In the genomic region with DNA sequence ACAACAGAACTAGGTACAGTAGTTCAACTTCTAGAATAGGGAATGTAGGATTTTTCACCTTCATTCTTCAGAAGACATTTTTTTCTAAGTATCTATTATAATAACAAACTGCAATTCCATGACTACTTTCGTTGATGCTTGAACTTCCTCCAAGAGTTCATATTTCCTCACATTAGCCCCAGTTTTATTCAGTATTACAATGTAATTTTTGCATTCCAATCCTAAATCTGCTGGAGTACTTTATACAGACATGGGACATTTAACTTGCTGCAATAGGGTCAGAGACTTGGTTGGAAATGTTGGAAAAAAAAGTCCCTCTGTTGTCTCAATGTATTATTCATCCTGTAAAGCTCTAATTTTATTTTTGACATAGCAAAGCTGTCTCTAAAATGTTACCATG, we compare ENCODE assay signal across 2 cellular contexts.
TF ChIP-seq lines count a peak whose summit lies in the region.

No MANE protein-coding gene starts in this region.

TF ChIP-seq in GM23338, 12 proteins besides CTCF, POLR2A, EP300 and RAD21 (continues in another document):
- no peak for TF ChIP-seq EZH2 (IDR thresholded peaks at IDR 0.05; ENCODE audit: low read depth, unreplicated experiment)
- no peak for TF ChIP-seq ZNF331 (CRISPR knock-in tag; IDR thresholded peaks at IDR 0.05; ENCODE audit: low read depth)
- TF ChIP-seq POLR2AphosphoS5 (IDR thresholded peaks at IDR 0.05; ENCODE audit: low read depth): no peak
- TF ChIP-seq, protein P1, sequence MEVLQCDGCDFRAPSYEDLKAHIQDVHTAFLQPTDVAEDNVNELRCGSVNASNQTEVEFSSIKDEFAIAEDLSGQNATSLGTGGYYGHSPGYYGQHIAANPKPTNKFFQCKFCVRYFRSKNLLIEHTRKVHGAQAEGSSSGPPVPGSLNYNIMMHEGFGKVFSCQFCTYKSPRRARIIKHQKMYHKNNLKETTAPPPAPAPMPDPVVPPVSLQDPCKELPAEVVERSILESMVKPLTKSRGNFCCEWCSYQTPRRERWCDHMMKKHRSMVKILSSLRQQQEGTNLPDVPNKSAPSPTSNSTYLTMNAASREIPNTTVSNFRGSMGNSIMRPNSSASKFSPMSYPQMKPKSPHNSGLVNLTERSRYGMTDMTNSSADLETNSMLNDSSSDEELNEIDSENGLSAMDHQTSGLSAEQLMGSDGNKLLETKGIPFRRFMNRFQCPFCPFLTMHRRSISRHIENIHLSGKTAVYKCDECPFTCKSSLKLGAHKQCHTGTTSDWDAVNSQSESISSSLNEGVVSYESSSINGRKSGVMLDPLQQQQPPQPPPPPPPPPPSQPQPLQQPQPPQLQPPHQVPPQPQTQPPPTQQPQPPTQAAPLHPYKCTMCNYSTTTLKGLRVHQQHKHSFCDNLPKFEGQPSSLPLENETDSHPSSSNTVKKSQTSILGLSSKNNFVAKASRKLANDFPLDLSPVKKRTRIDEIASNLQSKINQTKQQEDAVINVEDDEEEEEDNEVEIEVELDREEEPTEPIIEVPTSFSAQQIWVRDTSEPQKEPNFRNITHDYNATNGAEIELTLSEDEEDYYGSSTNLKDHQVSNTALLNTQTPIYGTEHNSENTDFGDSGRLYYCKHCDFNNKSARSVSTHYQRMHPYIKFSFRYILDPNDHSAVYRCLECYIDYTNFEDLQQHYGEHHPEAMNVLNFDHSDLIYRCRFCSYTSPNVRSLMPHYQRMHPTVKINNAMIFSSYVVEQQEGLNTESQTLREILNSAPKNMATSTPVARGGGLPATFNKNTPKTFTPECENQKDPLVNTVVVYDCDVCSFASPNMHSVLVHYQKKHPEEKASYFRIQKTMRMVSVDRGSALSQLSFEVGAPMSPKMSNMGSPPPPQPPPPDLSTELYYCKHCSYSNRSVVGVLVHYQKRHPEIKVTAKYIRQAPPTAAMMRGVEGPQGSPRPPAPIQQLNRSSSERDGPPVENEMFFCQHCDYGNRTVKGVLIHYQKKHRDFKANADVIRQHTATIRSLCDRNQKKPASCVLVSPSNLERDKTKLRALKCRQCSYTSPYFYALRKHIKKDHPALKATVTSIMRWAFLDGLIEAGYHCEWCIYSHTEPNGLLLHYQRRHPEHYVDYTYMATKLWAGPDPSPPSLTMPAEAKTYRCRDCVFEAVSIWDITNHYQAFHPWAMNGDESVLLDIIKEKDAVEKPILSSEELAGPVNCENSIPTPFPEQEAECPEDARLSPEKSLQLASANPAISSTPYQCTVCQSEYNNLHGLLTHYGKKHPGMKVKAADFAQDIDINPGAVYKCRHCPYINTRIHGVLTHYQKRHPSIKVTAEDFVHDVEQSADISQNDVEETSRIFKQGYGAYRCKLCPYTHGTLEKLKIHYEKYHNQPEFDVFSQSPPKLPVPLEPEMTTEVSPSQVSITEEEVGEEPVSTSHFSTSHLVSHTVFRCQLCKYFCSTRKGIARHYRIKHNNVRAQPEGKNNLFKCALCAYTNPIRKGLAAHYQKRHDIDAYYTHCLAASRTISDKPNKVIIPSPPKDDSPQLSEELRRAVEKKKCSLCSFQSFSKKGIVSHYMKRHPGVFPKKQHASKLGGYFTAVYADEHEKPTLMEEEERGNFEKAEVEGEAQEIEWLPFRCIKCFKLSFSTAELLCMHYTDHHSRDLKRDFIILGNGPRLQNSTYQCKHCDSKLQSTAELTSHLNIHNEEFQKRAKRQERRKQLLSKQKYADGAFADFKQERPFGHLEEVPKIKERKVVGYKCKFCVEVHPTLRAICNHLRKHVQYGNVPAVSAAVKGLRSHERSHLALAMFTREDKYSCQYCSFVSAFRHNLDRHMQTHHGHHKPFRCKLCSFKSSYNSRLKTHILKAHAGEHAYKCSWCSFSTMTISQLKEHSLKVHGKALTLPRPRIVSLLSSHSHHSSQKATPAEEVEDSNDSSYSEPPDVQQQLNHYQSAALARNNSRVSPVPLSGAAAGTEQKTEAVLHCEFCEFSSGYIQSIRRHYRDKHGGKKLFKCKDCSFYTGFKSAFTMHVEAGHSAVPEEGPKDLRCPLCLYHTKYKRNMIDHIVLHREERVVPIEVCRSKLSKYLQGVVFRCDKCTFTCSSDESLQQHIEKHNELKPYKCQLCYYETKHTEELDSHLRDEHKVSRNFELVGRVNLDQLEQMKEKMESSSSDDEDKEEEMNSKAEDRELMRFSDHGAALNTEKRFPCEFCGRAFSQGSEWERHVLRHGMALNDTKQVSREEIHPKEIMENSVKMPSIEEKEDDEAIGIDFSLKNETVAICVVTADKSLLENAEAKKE (CRISPR knock-in tag; IDR thresholded peaks at IDR 0.05): no peak
- no peak for TF ChIP-seq CREB1 (CRISPR knock-in tag; IDR thresholded peaks at IDR 0.05; ENCODE audit: low read depth)
- TF ChIP-seq STAT1 (IDR thresholded peaks at IDR 0.05; ENCODE audit: unreplicated experiment): no peak
- TF ChIP-seq, protein P2, sequence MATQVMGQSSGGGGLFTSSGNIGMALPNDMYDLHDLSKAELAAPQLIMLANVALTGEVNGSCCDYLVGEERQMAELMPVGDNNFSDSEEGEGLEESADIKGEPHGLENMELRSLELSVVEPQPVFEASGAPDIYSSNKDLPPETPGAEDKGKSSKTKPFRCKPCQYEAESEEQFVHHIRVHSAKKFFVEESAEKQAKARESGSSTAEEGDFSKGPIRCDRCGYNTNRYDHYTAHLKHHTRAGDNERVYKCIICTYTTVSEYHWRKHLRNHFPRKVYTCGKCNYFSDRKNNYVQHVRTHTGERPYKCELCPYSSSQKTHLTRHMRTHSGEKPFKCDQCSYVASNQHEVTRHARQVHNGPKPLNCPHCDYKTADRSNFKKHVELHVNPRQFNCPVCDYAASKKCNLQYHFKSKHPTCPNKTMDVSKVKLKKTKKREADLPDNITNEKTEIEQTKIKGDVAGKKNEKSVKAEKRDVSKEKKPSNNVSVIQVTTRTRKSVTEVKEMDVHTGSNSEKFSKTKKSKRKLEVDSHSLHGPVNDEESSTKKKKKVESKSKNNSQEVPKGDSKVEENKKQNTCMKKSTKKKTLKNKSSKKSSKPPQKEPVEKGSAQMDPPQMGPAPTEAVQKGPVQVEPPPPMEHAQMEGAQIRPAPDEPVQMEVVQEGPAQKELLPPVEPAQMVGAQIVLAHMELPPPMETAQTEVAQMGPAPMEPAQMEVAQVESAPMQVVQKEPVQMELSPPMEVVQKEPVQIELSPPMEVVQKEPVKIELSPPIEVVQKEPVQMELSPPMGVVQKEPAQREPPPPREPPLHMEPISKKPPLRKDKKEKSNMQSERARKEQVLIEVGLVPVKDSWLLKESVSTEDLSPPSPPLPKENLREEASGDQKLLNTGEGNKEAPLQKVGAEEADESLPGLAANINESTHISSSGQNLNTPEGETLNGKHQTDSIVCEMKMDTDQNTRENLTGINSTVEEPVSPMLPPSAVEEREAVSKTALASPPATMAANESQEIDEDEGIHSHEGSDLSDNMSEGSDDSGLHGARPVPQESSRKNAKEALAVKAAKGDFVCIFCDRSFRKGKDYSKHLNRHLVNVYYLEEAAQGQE (IDR thresholded peaks at IDR 0.05; ENCODE audit: unreplicated experiment): no peak
- no peak for TF ChIP-seq ZNF114 (CRISPR knock-in tag; IDR thresholded peaks at IDR 0.05)
- TF ChIP-seq, protein P3, sequence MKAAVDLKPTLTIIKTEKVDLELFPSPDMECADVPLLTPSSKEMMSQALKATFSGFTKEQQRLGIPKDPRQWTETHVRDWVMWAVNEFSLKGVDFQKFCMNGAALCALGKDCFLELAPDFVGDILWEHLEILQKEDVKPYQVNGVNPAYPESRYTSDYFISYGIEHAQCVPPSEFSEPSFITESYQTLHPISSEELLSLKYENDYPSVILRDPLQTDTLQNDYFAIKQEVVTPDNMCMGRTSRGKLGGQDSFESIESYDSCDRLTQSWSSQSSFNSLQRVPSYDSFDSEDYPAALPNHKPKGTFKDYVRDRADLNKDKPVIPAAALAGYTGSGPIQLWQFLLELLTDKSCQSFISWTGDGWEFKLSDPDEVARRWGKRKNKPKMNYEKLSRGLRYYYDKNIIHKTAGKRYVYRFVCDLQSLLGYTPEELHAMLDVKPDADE (IDR thresholded peaks at IDR 0.05): no peak
- TF ChIP-seq JUNB (IDR thresholded peaks at IDR 0.05; ENCODE audit: unreplicated experiment): no peak

TF ChIP-seq in IMR-90, 13 proteins besides CTCF, POLR2A, EP300 and RAD21:
- no peak for TF ChIP-seq RFX5 (IDR thresholded peaks at IDR 0.05; ENCODE audit: low read depth, low read length)
- TF ChIP-seq CEBPB (IDR thresholded peaks at IDR 0.05; ENCODE audit: low read depth, low read length): no peak
- TF ChIP-seq, protein P4, sequence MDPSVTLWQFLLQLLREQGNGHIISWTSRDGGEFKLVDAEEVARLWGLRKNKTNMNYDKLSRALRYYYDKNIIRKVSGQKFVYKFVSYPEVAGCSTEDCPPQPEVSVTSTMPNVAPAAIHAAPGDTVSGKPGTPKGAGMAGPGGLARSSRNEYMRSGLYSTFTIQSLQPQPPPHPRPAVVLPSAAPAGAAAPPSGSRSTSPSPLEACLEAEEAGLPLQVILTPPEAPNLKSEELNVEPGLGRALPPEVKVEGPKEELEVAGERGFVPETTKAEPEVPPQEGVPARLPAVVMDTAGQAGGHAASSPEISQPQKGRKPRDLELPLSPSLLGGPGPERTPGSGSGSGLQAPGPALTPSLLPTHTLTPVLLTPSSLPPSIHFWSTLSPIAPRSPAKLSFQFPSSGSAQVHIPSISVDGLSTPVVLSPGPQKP (IDR thresholded peaks at IDR 0.05; ENCODE audit: borderline replicate concordance, low read depth, low read length): no peak
- TF ChIP-seq CHD1 (IDR thresholded peaks at IDR 0.05; ENCODE audit: low read depth, low read length): no peak
- TF ChIP-seq SMC3 (IDR thresholded peaks at IDR 0.05; ENCODE audit: low read depth, low read length): no peak
- TF ChIP-seq RCOR1 (IDR thresholded peaks at IDR 0.05; ENCODE audit: insufficient replicate concordance, low read length): no peak
- TF ChIP-seq NFE2L2 (IDR thresholded peaks at IDR 0.05; ENCODE audit: low read depth, low read length): no peak
- TF ChIP-seq MAFK (IDR thresholded peaks at IDR 0.05; ENCODE audit: low read depth, low read length): no peak
- no peak for TF ChIP-seq FOS (IDR thresholded peaks at IDR 0.05; ENCODE audit: low read depth, low read length)
- TF ChIP-seq MAZ (IDR thresholded peaks at IDR 0.05; ENCODE audit: borderline replicate concordance, low read depth, low read length): no peak
- no peak for TF ChIP-seq BHLHE40 (IDR thresholded peaks at IDR 0.05; ENCODE audit: low read depth, low read length)
- TF ChIP-seq MXI1 (IDR thresholded peaks at IDR 0.05; ENCODE audit: borderline replicate concordance, low read depth, low read length): no peak
- TF ChIP-seq, protein P5, sequence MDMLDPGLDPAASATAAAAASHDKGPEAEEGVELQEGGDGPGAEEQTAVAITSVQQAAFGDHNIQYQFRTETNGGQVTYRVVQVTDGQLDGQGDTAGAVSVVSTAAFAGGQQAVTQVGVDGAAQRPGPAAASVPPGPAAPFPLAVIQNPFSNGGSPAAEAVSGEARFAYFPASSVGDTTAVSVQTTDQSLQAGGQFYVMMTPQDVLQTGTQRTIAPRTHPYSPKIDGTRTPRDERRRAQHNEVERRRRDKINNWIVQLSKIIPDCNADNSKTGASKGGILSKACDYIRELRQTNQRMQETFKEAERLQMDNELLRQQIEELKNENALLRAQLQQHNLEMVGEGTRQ (IDR thresholded peaks at IDR 0.05; ENCODE audit: low read depth, low read length): no peak
